In genomic region chr7:92790987-92791386, GRCh38 we compare ENCODE assay signal across 13 cellular contexts. TPM values are rescaled to one million over a fixed set of nuclear protein-coding genes. Genes with fewer than 3 reads are reported as not detected.
DNase-seq lines count a peak whose midpoint lies in the region; ATAC-seq, FAIRE-seq and TF ChIP-seq lines count a peak whose summit lies in the region.
"Had no signal": no experiment of that assay in that cellular context is flagged by ENCODE, and none has a peak within 500 bp of the region (broad histone marks: within the 10 kb centered on the region; RNA-seq: fewer than 3 reads in every experiment).

No MANE protein-coding gene starts in this region.

- H3K36me3 Mint-ChIP-seq in osteocyte (ENCODE audit: unreplicated experiment) = peaks cover 19% of the 10 kb centered on the region

- H4K20me1 ChIP-seq in endothelial cell of umbilical vein (replicated peaks; ENCODE audit: control insufficient read depth, extremely low read depth, insufficient read depth, low read length) = no peaks in the 10 kb centered on the region

- ATAC-seq in GM18517 (IDR thresholded peaks at IDR 0.05; ENCODE audit: unreplicated experiment) = no peak

- H3K9ac ChIP-seq in endothelial cell of umbilical vein (replicated peaks; ENCODE audit: extremely low read depth, insufficient read depth, low read length) = no peak overlapping the region

- peaks cover 3% of the 10 kb centered on the region for H3K9me3 ChIP-seq in endothelial cell of umbilical vein (replicated peaks; ENCODE audit: control insufficient read depth, insufficient read depth, low read length)

- H3K27me3 Mint-ChIP-seq in osteocyte (ENCODE audit: unreplicated experiment) = no peaks in the 10 kb centered on the region
- H3K27me3 Mint-ChIP-seq: activated CD4-positive, alpha-beta memory T cell treated with anti-CD3 and anti-CD28 coated beads for 36 hours; activated naive CD8-positive, alpha-beta T cell had no signal

- BruUV-seq in endothelial cell of umbilical vein (replicated peaks; lab: Mats Ljungman, UMichigan) = no TSS peak

- CTCF ChIA-PET in endothelial cell of umbilical vein (lab: Charles Lee) = interaction anchor here (1.6 kb wide), 1 partner anchor 10 kb away, joined by 3 read pairs; no protein-coding TSS in a partner anchor

- peaks cover 10% of the 10 kb centered on the region for H3K79me2 ChIP-seq in endothelial cell of umbilical vein (ENCODE audit: control insufficient read depth, insufficient read depth, low read length)

- no peak overlapping the region for H3K4me2 ChIP-seq in endothelial cell of umbilical vein (ENCODE audit: insufficient read depth, low read length)

- POLR2A ChIA-PET in endothelial cell of umbilical vein (lab: Charles Lee) = interaction anchor here (0.5 kb wide), 1 partner anchor 96 kb away, joined by 3 read pairs; no protein-coding TSS in a partner anchor

- dilution Hi-C loops in endothelial cell of umbilical vein (cut with MboI; ENCODE audit: extremely low pct_ligation_motif_present, low sequenced_read_pairs) = no loop called here

- TF ChIP-seq CTCF in endothelial cell of umbilical vein (IDR thresholded peaks at IDR 0.05; ENCODE audit: extremely low read depth in 1 of 2, insufficient read depth in 1 of 2, low read depth in 1 of 2, low read length in 2 of 2) = no peak
- no peak for TF ChIP-seq CTCF in osteocyte (IDR thresholded peaks at IDR 0.05)

- H3K4me1 Mint-ChIP-seq in osteocyte (ENCODE audit: unreplicated experiment) = peaks cover 73% of the 10 kb centered on the region

- no peak overlapping the region for H3K27ac ChIP-seq in endothelial cell of umbilical vein (ENCODE audit: insufficient read depth, low read depth, low read length)
- H3K27ac ChIP-seq: HL-60 had no signal

- no peaks in the 10 kb centered on the region for H3K36me3 ChIP-seq in endothelial cell of umbilical vein (ENCODE audit: control insufficient read depth in 2 of 2, extremely low read depth in 1 of 2, insufficient read depth in 2 of 2, low read length in 2 of 2)

- H3K4me3 ChIP-seq in endothelial cell of umbilical vein (replicated peaks in 1 of 3; ENCODE audit: insufficient read depth in 1 of 3, low read depth in 1 of 3, low read length in 3 of 3) = no peak overlapping the region

- intact Hi-C loops in endothelial cell of umbilical vein (cut with micrococcal nuclease) = no loop called here

- FAIRE-seq in endothelial cell of umbilical vein (lab: Jason Lieb, UNC) = no peak
- no peak for FAIRE-seq in frontal cortex (lab: Jason Lieb, UNC)

- H3K4me1 ChIP-seq in endothelial cell of umbilical vein (ENCODE audit: control insufficient read depth, extremely low read depth, insufficient read depth, low read length) = no peaks in the 10 kb centered on the region

- peaks cover 29% of the 10 kb centered on the region for H3K9me3 Mint-ChIP-seq in osteocyte (ENCODE audit: unreplicated experiment)

- no peak overlapping the region for H2AFZ ChIP-seq in endothelial cell of umbilical vein (ENCODE audit: low read depth, low read length)

- H3K27ac Mint-ChIP-seq in osteocyte (ENCODE audit: unreplicated experiment) = peak overlapping the region; percentile 81
- H3K27ac Mint-ChIP-seq: activated CD4-positive, alpha-beta memory T cell treated with anti-CD3 and anti-CD28 coated beads for 36 hours had no signal

- no peaks in the 10 kb centered on the region for H3K9me1 ChIP-seq in endothelial cell of umbilical vein (replicated peaks; ENCODE audit: control insufficient read depth, extremely low read depth, insufficient read depth, low read length)

- H3K4me3 Mint-ChIP-seq in osteocyte (ENCODE audit: unreplicated experiment) = no peak overlapping the region
- H3K4me3 Mint-ChIP-seq: activated CD4-positive, alpha-beta memory T cell treated with anti-CD3 and anti-CD28 coated beads for 36 hours; activated naive CD8-positive, alpha-beta T cell had no signal

- DNase-seq in EH (ENCODE audit: low read depth) = peak; percentile 90
- peak; percentile 74 for DNase-seq in NCI-H226
- DNase-seq in endothelial cell of umbilical vein (ENCODE audit: low read depth, low spot score) = no peak
- no peak for DNase-seq in osteocyte (ENCODE audit: extremely low spot score, unreplicated experiment)
- DNase-seq in frontal cortex (ENCODE audit: low spot score in 2 of 2) = no peak
- DNase-seq in NCI-H2196 treated with DMSO at 0.1 percent for 48 hours (lab: John Stamatoyannopoulos, UW; ENCODE audit: unreplicated experiment) = no peak
- DNase-seq in activated gamma-delta T cell (lab: John Stamatoyannopoulos, UW) = no peak
- DNase-seq: activated CD4-positive, alpha-beta memory T cell treated with anti-CD3 and anti-CD28 coated beads for 36 hours; effector memory CD4-positive, alpha-beta T cell; NCI-H1105 had no signal

- no peak for TF ChIP-seq POLR2A in endothelial cell of umbilical vein (IDR thresholded peaks at IDR 0.05; ENCODE audit: low read depth, low read length)

- no peaks in the 10 kb centered on the region for H3K27me3 ChIP-seq in endothelial cell of umbilical vein (ENCODE audit: control insufficient read depth in 2 of 2, insufficient read depth in 2 of 2, low read length in 2 of 2)

TF ChIP-seq in endothelial cell of umbilical vein, 7 proteins besides CTCF, POLR2A, EP300 and RAD21:
- TF ChIP-seq EZH2 (IDR thresholded peaks at IDR 0.05; ENCODE audit: borderline replicate concordance, low read depth, low read length, severe bottlenecking) = no peak
- peak; percentile 7 for TF ChIP-seq FOS (IDR thresholded peaks at IDR 0.05; ENCODE audit: borderline replicate concordance, insufficient read depth, low read length)

RNA-seq across cellular contexts. Expression of gene CDK6, which starts 45.4 kb away (rescaled TPM):
- total RNA-seq in endothelial cell of umbilical vein (28.2 and 28.7 TPM in 2 replicates), osteocyte (52.3 and 53.6 TPM in 2 replicates), frontal cortex (10.2 TPM)
- polyA plus RNA-seq in endothelial cell of umbilical vein = 6.0 and 6.7 TPM in 2 replicates
- polyA plus RNA-seq in endothelial cell of umbilical vein (2011; cell fraction: cytosol; rRNA removed) = 5.0 and 5.5 TPM in 2 replicates
- polyA plus RNA-seq in endothelial cell of umbilical vein (2011; cell fraction: nucleus; rRNA removed) = 21.9 and 22.8 TPM in 2 replicates
- 5.2 and 7.4 TPM in 2 replicates for polyA plus RNA-seq in endothelial cell of umbilical vein (2012)
- polyA minus RNA-seq in endothelial cell of umbilical vein = 37.2 and 55.8 TPM in 2 replicates
- 90.3 TPM for polyA minus RNA-seq in endothelial cell of umbilical vein (2011; cell fraction: cytosol; rRNA and poly(A)+ RNA removed)
- polyA minus RNA-seq in endothelial cell of umbilical vein (2011; cell fraction: nucleus; rRNA and poly(A)+ RNA removed) = 69.8 and 112 TPM in 2 replicates

Comparison
In these comparisons a context has a peak if more than half of its experiments do, and no peak if none do; other contexts are left out.
1. DNase-seq: peak in EH (single experiment) and NCI-H226 (single experiment); none in endothelial cell of umbilical vein (single experiment), osteocyte (single experiment), frontal cortex (0 of 2), NCI-H2196 treated with DMSO at 0.1 percent for 48 hours (single experiment) and activated gamma-delta T cell (single experiment).